In genomic region chr4:98473046-98473445, GRCh38 we compare ENCODE assay signal across 1 cellular context.
TF ChIP-seq lines count a peak whose summit lies in the region.

No MANE protein-coding gene starts in this region.

TF ChIP-seq in GM23338, 12 proteins besides CTCF, POLR2A, EP300 and RAD21 (continued from another document):
- TF ChIP-seq, protein P1, sequence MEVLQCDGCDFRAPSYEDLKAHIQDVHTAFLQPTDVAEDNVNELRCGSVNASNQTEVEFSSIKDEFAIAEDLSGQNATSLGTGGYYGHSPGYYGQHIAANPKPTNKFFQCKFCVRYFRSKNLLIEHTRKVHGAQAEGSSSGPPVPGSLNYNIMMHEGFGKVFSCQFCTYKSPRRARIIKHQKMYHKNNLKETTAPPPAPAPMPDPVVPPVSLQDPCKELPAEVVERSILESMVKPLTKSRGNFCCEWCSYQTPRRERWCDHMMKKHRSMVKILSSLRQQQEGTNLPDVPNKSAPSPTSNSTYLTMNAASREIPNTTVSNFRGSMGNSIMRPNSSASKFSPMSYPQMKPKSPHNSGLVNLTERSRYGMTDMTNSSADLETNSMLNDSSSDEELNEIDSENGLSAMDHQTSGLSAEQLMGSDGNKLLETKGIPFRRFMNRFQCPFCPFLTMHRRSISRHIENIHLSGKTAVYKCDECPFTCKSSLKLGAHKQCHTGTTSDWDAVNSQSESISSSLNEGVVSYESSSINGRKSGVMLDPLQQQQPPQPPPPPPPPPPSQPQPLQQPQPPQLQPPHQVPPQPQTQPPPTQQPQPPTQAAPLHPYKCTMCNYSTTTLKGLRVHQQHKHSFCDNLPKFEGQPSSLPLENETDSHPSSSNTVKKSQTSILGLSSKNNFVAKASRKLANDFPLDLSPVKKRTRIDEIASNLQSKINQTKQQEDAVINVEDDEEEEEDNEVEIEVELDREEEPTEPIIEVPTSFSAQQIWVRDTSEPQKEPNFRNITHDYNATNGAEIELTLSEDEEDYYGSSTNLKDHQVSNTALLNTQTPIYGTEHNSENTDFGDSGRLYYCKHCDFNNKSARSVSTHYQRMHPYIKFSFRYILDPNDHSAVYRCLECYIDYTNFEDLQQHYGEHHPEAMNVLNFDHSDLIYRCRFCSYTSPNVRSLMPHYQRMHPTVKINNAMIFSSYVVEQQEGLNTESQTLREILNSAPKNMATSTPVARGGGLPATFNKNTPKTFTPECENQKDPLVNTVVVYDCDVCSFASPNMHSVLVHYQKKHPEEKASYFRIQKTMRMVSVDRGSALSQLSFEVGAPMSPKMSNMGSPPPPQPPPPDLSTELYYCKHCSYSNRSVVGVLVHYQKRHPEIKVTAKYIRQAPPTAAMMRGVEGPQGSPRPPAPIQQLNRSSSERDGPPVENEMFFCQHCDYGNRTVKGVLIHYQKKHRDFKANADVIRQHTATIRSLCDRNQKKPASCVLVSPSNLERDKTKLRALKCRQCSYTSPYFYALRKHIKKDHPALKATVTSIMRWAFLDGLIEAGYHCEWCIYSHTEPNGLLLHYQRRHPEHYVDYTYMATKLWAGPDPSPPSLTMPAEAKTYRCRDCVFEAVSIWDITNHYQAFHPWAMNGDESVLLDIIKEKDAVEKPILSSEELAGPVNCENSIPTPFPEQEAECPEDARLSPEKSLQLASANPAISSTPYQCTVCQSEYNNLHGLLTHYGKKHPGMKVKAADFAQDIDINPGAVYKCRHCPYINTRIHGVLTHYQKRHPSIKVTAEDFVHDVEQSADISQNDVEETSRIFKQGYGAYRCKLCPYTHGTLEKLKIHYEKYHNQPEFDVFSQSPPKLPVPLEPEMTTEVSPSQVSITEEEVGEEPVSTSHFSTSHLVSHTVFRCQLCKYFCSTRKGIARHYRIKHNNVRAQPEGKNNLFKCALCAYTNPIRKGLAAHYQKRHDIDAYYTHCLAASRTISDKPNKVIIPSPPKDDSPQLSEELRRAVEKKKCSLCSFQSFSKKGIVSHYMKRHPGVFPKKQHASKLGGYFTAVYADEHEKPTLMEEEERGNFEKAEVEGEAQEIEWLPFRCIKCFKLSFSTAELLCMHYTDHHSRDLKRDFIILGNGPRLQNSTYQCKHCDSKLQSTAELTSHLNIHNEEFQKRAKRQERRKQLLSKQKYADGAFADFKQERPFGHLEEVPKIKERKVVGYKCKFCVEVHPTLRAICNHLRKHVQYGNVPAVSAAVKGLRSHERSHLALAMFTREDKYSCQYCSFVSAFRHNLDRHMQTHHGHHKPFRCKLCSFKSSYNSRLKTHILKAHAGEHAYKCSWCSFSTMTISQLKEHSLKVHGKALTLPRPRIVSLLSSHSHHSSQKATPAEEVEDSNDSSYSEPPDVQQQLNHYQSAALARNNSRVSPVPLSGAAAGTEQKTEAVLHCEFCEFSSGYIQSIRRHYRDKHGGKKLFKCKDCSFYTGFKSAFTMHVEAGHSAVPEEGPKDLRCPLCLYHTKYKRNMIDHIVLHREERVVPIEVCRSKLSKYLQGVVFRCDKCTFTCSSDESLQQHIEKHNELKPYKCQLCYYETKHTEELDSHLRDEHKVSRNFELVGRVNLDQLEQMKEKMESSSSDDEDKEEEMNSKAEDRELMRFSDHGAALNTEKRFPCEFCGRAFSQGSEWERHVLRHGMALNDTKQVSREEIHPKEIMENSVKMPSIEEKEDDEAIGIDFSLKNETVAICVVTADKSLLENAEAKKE (CRISPR knock-in tag; IDR thresholded peaks at IDR 0.05): no peak
- TF ChIP-seq EZH2 (IDR thresholded peaks at IDR 0.05; ENCODE audit: low read depth, unreplicated experiment) (no peak), POLR2AphosphoS5 (IDR thresholded peaks at IDR 0.05; ENCODE audit: low read depth) (no peak), STAT1 (IDR thresholded peaks at IDR 0.05; ENCODE audit: unreplicated experiment) (no peak), CREB1 (CRISPR knock-in tag; IDR thresholded peaks at IDR 0.05; ENCODE audit: low read depth) (no peak), JUNB (IDR thresholded peaks at IDR 0.05; ENCODE audit: unreplicated experiment) (no peak)
